8 cellular contexts compared by ENCODE assay signal in the genomic region with DNA sequence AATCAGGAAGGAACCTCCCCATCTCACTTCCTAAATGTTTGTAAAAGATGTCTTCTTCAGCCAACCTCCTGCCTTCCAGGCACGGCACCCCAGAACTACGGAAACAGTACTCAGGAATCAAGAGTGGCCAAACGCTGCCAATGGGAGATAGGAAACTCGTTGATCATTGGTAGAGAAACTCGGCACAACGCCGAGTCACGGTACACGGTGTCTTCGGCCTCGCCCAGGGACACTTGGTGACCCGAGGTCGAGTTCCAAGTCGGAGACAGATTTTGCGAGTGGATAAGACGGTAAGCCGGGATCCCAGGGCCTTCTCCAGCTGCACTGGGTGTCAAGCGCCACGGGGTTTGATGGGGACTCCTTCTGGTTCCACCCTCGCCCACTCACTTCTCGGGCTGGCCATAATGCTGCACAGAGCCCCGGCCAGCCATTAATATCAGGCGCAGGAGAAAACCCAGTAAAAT. TPM values are rescaled to one million over a fixed set of nuclear protein-coding genes. Genes with fewer than 3 reads are reported as not detected.
DNase-seq lines count a peak whose midpoint lies in the region; ATAC-seq and TF ChIP-seq lines count a peak whose summit lies in the region.

No MANE protein-coding gene starts in this region.

- H3K4me3 ChIP-seq in kidney epithelial cell (ENCODE audit: low read depth, low read length) (peak overlapping the region; percentile 78), spleen (peak overlapping the region; percentile 83 to 98 (median 92))

- in situ Hi-C loops in G401 (cut with HindIII; ENCODE audit: low sequenced_read_pairs): no loop called here

- peak; percentile 84 for DNase-seq in G401 (ENCODE audit: low spot score)
- DNase-seq in HPDE6-E6E7 (ENCODE audit: extremely low spot score): peak; percentile 36
- peak; percentile 85 for DNase-seq in RKO (ENCODE audit: low spot score)
- DNase-seq in cerebellar cortex (ENCODE audit: low spot score): peak; percentile 83
- peak; percentile 26 for DNase-seq in kidney epithelial cell (ENCODE audit: low read depth)
- no peak for DNase-seq in spleen
- no peak for DNase-seq in activated CD4-positive, alpha-beta T cell treated with anti-CD3 and anti-CD28 coated beads for 1 hour

- no peaks in the 10 kb centered on the region for H3K36me3 ChIP-seq in kidney epithelial cell (ENCODE audit: control insufficient read depth, insufficient read depth, low read length)
- H3K36me3 ChIP-seq in spleen: no peaks in the 10 kb centered on the region

- 0 to 1% (median 0%) methylated on average over 10 to 23 of the region's 23 CpGs for WGBS in spleen, 5 donors

- no peak for TF ChIP-seq CTCF in kidney epithelial cell (IDR thresholded peaks at IDR 0.05; ENCODE audit: insufficient read depth, low read length, poor library complexity, severe bottlenecking)
- no peak for TF ChIP-seq CTCF in spleen (IDR thresholded peaks at IDR 0.05 in 8 of 11, conservative IDR thresholded peaks at IDR 0.05 in 3 of 11)

- no peaks in the 10 kb centered on the region for H3K27me3 ChIP-seq in kidney epithelial cell (ENCODE audit: control insufficient read depth, insufficient read depth, low read length)
- H3K27me3 ChIP-seq in spleen (replicated peaks in 1 of 7): no peaks in the 10 kb centered on the region

- peak overlapping the region; percentile 68 to 90 (median 83) for H3K27ac ChIP-seq in spleen

- H3K4me1 ChIP-seq in spleen: peaks cover 4 to 61% (median 43%) of the 10 kb centered on the region in 6 donors

- peak; percentile 31 for ATAC-seq in GM21447 (IDR thresholded peaks at IDR 0.05; ENCODE audit: unreplicated experiment)

- intact Hi-C loops in spleen (cut with DNase I; ENCODE audit: low total_unique reads): no loop called here

- no peak for TF ChIP-seq POLR2A in spleen (IDR thresholded peaks at IDR 0.05)

- no peaks in the 10 kb centered on the region for H3K9me3 ChIP-seq in spleen

RNA-seq across cellular contexts. Expression of a gene that starts 0.3 kb away (rescaled TPM):
- total RNA-seq in G401 (2014; rRNA removed; shearing (Covaris generic)): 1.8 and 3.3 TPM in 2 replicates
- total RNA-seq in kidney epithelial cell (2.7 and 3.2 TPM in 2 replicates), spleen (10 to 100 TPM in 3 of 7 donors, 1 to 10 TPM in 4; 4.6 to 13.5 (median 10.0) TPM)
- under 1 TPM; 0.20 to 0.38 (median 0.30) TPM for polyA plus RNA-seq in spleen

RNA-seq across cellular contexts. Expression of a gene that starts 0.4 kb away (rescaled TPM):
- total RNA-seq in G401 (2014; rRNA removed; shearing (Covaris generic)): 12.2 and 16.4 TPM in 2 replicates
- 2.7 and 6.3 TPM in 2 replicates for total RNA-seq in kidney epithelial cell
- 10 to 100 TPM in 5 of 7 donors, 1 to 10 TPM in 2; 7.9 to 18.7 (median 10.9) TPM for total RNA-seq in spleen
- polyA plus RNA-seq in spleen: 1 to 10 TPM; 5.0 to 5.4 (median 5.1) TPM

Comparison
In these comparisons a context has a peak if more than half of its experiments do, and no peak if none do; other contexts are left out.
1. DNase-seq: peak in G401 (single experiment), HPDE6-E6E7 (single experiment), RKO (single experiment), cerebellar cortex (single experiment) and kidney epithelial cell (single experiment); none in spleen (single experiment) and activated CD4-positive, alpha-beta T cell treated with anti-CD3 and anti-CD28 coated beads for 1 hour (single experiment).